In genomic region chr21:45152265-45152746, GRCh38 we compare ENCODE assay signal across 8 cellular contexts.
A peak's percentile ranks its signal among the peaks of the same experiment; 100 is the strongest.
DNase-seq lines count a peak whose midpoint lies in the region; ATAC-seq and TF ChIP-seq lines count a peak whose summit lies in the region.

No MANE protein-coding gene starts in this region.

- TF ChIP-seq CTCF in PC-9 (conservative IDR thresholded peaks at IDR 0.05), result no peak

- intact Hi-C loops in PC-9 (cut with micrococcal nuclease; ENCODE audit: unreplicated experiment), result no loop called here

- H3K4me3 ChIP-seq in PC-9, result no peak overlapping the region

- H3F3A ChIP-seq in PC-9 (ENCODE audit: insufficient read depth, low read depth), result no peaks in the 10 kb centered on the region

- no peaks in the 10 kb centered on the region for H3K27me3 ChIP-seq in PC-9 (ENCODE audit: insufficient read depth, low read depth)

- POLR2A ChIA-PET in PC-9 (lab: Charles Lee; ENCODE audit: unreplicated experiment), result no interaction called here

- no peaks in the 10 kb centered on the region for H3K27me3 Mint-ChIP-seq in T-helper 1 cell treated with Interleukin-12 subunit alpha and Interleukin-12 subunit beta and Interleukin-4 antibody, amounts not matched to agents 30 μg/mL and 1 μg/mL, for 36 hours (ENCODE audit: low read depth)
- no peaks in the 10 kb centered on the region for H3K27me3 Mint-ChIP-seq in activated naive CD8-positive, alpha-beta T cell treated with anti-CD3 and anti-CD28 coated beads, Interleukin-2, amount 50 U/mL, for 24 hours

- H3K4me1 ChIP-seq in PC-9 (replicated peaks; ENCODE audit: insufficient read depth), result no peaks in the 10 kb centered on the region

- peak overlapping the region; percentile 56 for H3K4me3 Mint-ChIP-seq in T-helper 1 cell treated with Interleukin-12 subunit alpha and Interleukin-12 subunit beta and Interleukin-4 antibody, amounts not matched to agents 30 μg/mL and 1 μg/mL, for 36 hours
- H3K4me3 Mint-ChIP-seq in activated naive CD8-positive, alpha-beta T cell treated with anti-CD3 and anti-CD28 coated beads, Interleukin-2, amount 50 U/mL, for 24 hours, result peak overlapping the region; percentile 71

- peak; percentile 99 for ATAC-seq in activated naive CD8-positive, alpha-beta T cell treated with anti-CD3 and anti-CD28 coated beads, Interleukin-2, amount 50 U/mL, for 24 hours

- no peaks in the 10 kb centered on the region for H3K9me3 ChIP-seq in PC-9 (ENCODE audit: insufficient read depth, low read depth)

- no peak overlapping the region for H3K4me2 ChIP-seq in PC-9

- peaks cover 4% of the 10 kb centered on the region for H3K9me3 Mint-ChIP-seq in T-helper 1 cell treated with Interleukin-12 subunit alpha and Interleukin-12 subunit beta and Interleukin-4 antibody, amounts not matched to agents 30 μg/mL and 1 μg/mL, for 36 hours
- H3K9me3 Mint-ChIP-seq in activated naive CD8-positive, alpha-beta T cell treated with anti-CD3 and anti-CD28 coated beads, Interleukin-2, amount 50 U/mL, for 24 hours, result peaks cover 7% of the 10 kb centered on the region

- peaks cover 30% of the 10 kb centered on the region for H3K4me1 Mint-ChIP-seq in T-helper 1 cell treated with Interleukin-12 subunit alpha and Interleukin-12 subunit beta and Interleukin-4 antibody, amounts not matched to agents 30 μg/mL and 1 μg/mL, for 36 hours (ENCODE audit: low read depth)
- H3K4me1 Mint-ChIP-seq in activated naive CD8-positive, alpha-beta T cell treated with anti-CD3 and anti-CD28 coated beads, Interleukin-2, amount 50 U/mL, for 24 hours, result peaks cover 41% of the 10 kb centered on the region

- no peak overlapping the region for H2AFZ ChIP-seq in PC-9

- peaks cover 12% of the 10 kb centered on the region for H3K36me3 Mint-ChIP-seq in T-helper 1 cell treated with Interleukin-12 subunit alpha and Interleukin-12 subunit beta and Interleukin-4 antibody, amounts not matched to agents 30 μg/mL and 1 μg/mL, for 36 hours (ENCODE audit: low read depth)
- H3K36me3 Mint-ChIP-seq in activated naive CD8-positive, alpha-beta T cell treated with anti-CD3 and anti-CD28 coated beads, Interleukin-2, amount 50 U/mL, for 24 hours (ENCODE audit: low read depth), result peaks cover 7% of the 10 kb centered on the region

- H4K20me1 ChIP-seq in PC-9 (ENCODE audit: insufficient read depth), result no peaks in the 10 kb centered on the region

- H3K27ac ChIP-seq in PC-9, result no peak overlapping the region

- CTCF ChIA-PET in PC-9 (lab: Charles Lee), result no interaction called here

- peak; percentile 42 for DNase-seq in GM19238 (ENCODE audit: insufficient read length, low spot score)
- peak; percentile 74 for DNase-seq in activated naive CD8-positive, alpha-beta T cell treated with anti-CD3 and anti-CD28 coated beads, Interleukin-2, amount 50 U/mL, for 24 hours
- DNase-seq in lung microvascular endothelial cell (ENCODE audit: low read depth in 2 of 2), result peak; percentile 31 to 87
- peak; percentile 65 for DNase-seq in stimulated activated CD8-positive, alpha-beta memory T cell treated with anti-CD3 and anti-CD28 coated beads, Interleukin-15, amount 100 ng/mL, for 48 hours (ENCODE audit: low read depth in 2 of 2)
- no peak for DNase-seq in PC-9
- DNase-seq in NCI-H1417 (lab: John Stamatoyannopoulos, UW), result no peak
- no peak for DNase-seq in NCI-H2171 treated with DMSO at 0.1 percent for 48 hours (lab: John Stamatoyannopoulos, UW)

- no peaks in the 10 kb centered on the region for H3K79me2 ChIP-seq in PC-9 (ENCODE audit: low read depth)

- BruUV-seq in PC-9 (replicated peaks; lab: Mats Ljungman, UMichigan), result no TSS peak

- H3K27ac Mint-ChIP-seq in T-helper 1 cell treated with Interleukin-12 subunit alpha and Interleukin-12 subunit beta and Interleukin-4 antibody, amounts not matched to agents 30 μg/mL and 1 μg/mL, for 36 hours, result peak overlapping the region; percentile 5
- peak overlapping the region; percentile 52 for H3K27ac Mint-ChIP-seq in activated naive CD8-positive, alpha-beta T cell treated with anti-CD3 and anti-CD28 coated beads, Interleukin-2, amount 50 U/mL, for 24 hours

- no peaks in the 10 kb centered on the region for H3K36me3 ChIP-seq in PC-9 (ENCODE audit: low read depth)

- no peaks in the 10 kb centered on the region for H3K9me2 ChIP-seq in PC-9 (ENCODE audit: insufficient read depth)

Comparison
In these comparisons a context has a peak if more than half of its experiments do, and no peak if none do; other contexts are left out.
1. DNase-seq: peak in GM19238 (single experiment), activated naive CD8-positive, alpha-beta T cell treated with anti-CD3 and anti-CD28 coated beads, Interleukin-2, amount 50 U/mL, for 24 hours (single experiment), lung microvascular endothelial cell (2 of 2) and stimulated activated CD8-positive, alpha-beta memory T cell treated with anti-CD3 and anti-CD28 coated beads, Interleukin-15, amount 100 ng/mL, for 48 hours (2 of 2); none in PC-9 (0 of 2), NCI-H1417 (0 of 3) and NCI-H2171 treated with DMSO at 0.1 percent for 48 hours (single experiment).